ENCODE assay signal across 21 cellular contexts in genomic region chr18:47531759-47532158, GRCh38.
A peak's percentile ranks its signal among the peaks of the same experiment; 100 is the strongest.
DNase-seq lines count a peak whose midpoint lies in the region; ATAC-seq and TF ChIP-seq lines count a peak whose summit lies in the region.
"Had no signal": no experiment of that assay in that cellular context is flagged by ENCODE, and none has a peak within 500 bp of the region (broad histone marks: within the 10 kb centered on the region; RNA-seq: fewer than 3 reads in every experiment).

No MANE protein-coding gene starts in this region.

- H3K9me2 ChIP-seq in Loucy (replicated peaks; ENCODE audit: low read depth, low read length) (no peaks in the 10 kb centered on the region), MM.1S (replicated peaks; ENCODE audit: insufficient read depth, low read length) (no peaks in the 10 kb centered on the region)

- TF ChIP-seq CTCF in left ventricle myocardium inferior (IDR thresholded peaks at IDR 0.05; ENCODE audit: borderline replicate concordance) (peak; percentile 26), Loucy (conservative IDR thresholded peaks at IDR 0.05; ENCODE audit: low read length) (peak; percentile 20; the same call in 1 of the 2 replicates), MM.1S (IDR thresholded peaks at IDR 0.05; ENCODE audit: low read length) (no peak)

- H3K4me3 ChIP-seq in left ventricle myocardium inferior (no peak overlapping the region), right cardiac atrium (ENCODE audit: low read length) (no peak overlapping the region), Loucy (ENCODE audit: low read length, poor library complexity, severe bottlenecking) (no peak overlapping the region), MM.1S (ENCODE audit: low read length) (no peak overlapping the region)
- H3K4me3 ChIP-seq: hepatocyte, ovary, PC-9, SJCRH30 had no signal

- H3F3A ChIP-seq in Loucy (ENCODE audit: low read depth) (no peaks in the 10 kb centered on the region), MM.1S (ENCODE audit: insufficient read depth, low read length) (no peaks in the 10 kb centered on the region)

- no peak for DNase-seq in left ventricle myocardium inferior
- no peak for DNase-seq in right cardiac atrium
- peak; percentile 65 for DNase-seq in iPS-NIHi11 (ENCODE audit: low spot score)
- DNase-seq in SKM-1 (lab: John Stamatoyannopoulos, UW; ENCODE audit: unreplicated experiment), result no peak
- DNase-seq in MM.1S, result no peak
- no peak for DNase-seq in MV-4-11 (lab: John Stamatoyannopoulos, UW)
- DNase-seq: activated CD4-positive, CD25-positive, alpha-beta regulatory T cell; CD4-positive, alpha-beta memory T cell; DMS79; GOT3; kidney glomerular epithelial cell; naive B cell; NCI-H146; NCI-H774; ovary; PC-9; SJCRH30; stimulated activated naive CD8-positive, alpha-beta T cell treated with anti-CD3 and anti-CD28 coated beads, Interleukin-15, amount 100 ng/mL, for 72 hours had no signal

- no peak for ATAC-seq in right cardiac atrium
- ATAC-seq in GM21576 (IDR thresholded peaks at IDR 0.05; ENCODE audit: unreplicated experiment), result no peak
- ATAC-seq: stimulated activated naive CD8-positive, alpha-beta T cell treated with anti-CD3 and anti-CD28 coated beads, Interleukin-15, amount 100 ng/mL, for 72 hours had no signal

- no peaks in the 10 kb centered on the region for H4K20me1 ChIP-seq in Loucy (ENCODE audit: insufficient read depth, low read length, poor library complexity, severe bottlenecking)
- H4K20me1 ChIP-seq in MM.1S (ENCODE audit: insufficient read depth, low read length), result no peaks in the 10 kb centered on the region

- H2AFZ ChIP-seq in Loucy (ENCODE audit: low read length) (no peak overlapping the region), MM.1S (ENCODE audit: low read length) (no peak overlapping the region)
- H2AFZ ChIP-seq: hepatocyte, PC-9 had no signal

- H3K9ac ChIP-seq in Loucy (ENCODE audit: low read depth, low read length, poor library complexity, severe bottlenecking) (no peak overlapping the region), MM.1S (ENCODE audit: low read length) (no peak overlapping the region)

- H3K27ac ChIP-seq in left ventricle myocardium inferior (replicated peaks), result no peak overlapping the region
- no peak overlapping the region for H3K27ac ChIP-seq in right cardiac atrium (ENCODE audit: low read length)
- no peak overlapping the region for H3K27ac ChIP-seq in MM.1S (ENCODE audit: low read length)
- H3K27ac ChIP-seq: hepatocyte, ovary, PC-9, SJCRH30 had no signal

- no peaks in the 10 kb centered on the region for H3K4me1 ChIP-seq in left ventricle myocardium inferior
- no peaks in the 10 kb centered on the region for H3K4me1 ChIP-seq in right cardiac atrium (ENCODE audit: control insufficient read depth, insufficient read depth, low read length)
- no peaks in the 10 kb centered on the region for H3K4me1 ChIP-seq in Loucy (ENCODE audit: insufficient read depth, low read length, poor library complexity, severe bottlenecking)
- H3K4me1 ChIP-seq in MM.1S (ENCODE audit: low read length), result no peaks in the 10 kb centered on the region
- H3K4me1 ChIP-seq: SJCRH30 had no signal

- intact Hi-C loops in left ventricle myocardium inferior (cut with micrococcal nuclease) (no loop called here), right cardiac atrium (cut with DNase I) (loop anchor here in 1 of 4 donors (10.0 kb wide), 1 partner anchor 117 kb away; no protein-coding TSS in a partner anchor)

- H3K36me3 ChIP-seq in left ventricle myocardium inferior (no peaks in the 10 kb centered on the region), Loucy (ENCODE audit: insufficient read depth, low read length) (no peaks in the 10 kb centered on the region), MM.1S (replicated peaks; ENCODE audit: insufficient read depth, low read length) (no peaks in the 10 kb centered on the region)
- H3K36me3 ChIP-seq: ovary, SJCRH30 had no signal

- peaks cover 95% of the 10 kb centered on the region for H3K27me3 ChIP-seq in left ventricle myocardium inferior (ENCODE audit: low read depth)
- peaks cover 2% of the 10 kb centered on the region for H3K27me3 ChIP-seq in right cardiac atrium (ENCODE audit: control insufficient read depth, insufficient read depth)
- no peaks in the 10 kb centered on the region for H3K27me3 ChIP-seq in Loucy (ENCODE audit: insufficient read depth, low read length, poor library complexity, severe bottlenecking)
- no peaks in the 10 kb centered on the region for H3K27me3 ChIP-seq in MM.1S (replicated peaks; ENCODE audit: insufficient read depth, low read length)
- H3K27me3 ChIP-seq: hepatocyte, ovary, SJCRH30 had no signal

- H3K4me2 ChIP-seq in Loucy (ENCODE audit: low read depth, low read length, poor library complexity, severe bottlenecking) (no peak overlapping the region), MM.1S (ENCODE audit: low read depth, low read length) (no peak overlapping the region)
- H3K4me2 ChIP-seq: hepatocyte, PC-9 had no signal

- WGBS in right cardiac atrium, result 7% methylated on average over 26 of the region's 26 CpGs

- H3K79me2 ChIP-seq in Loucy (ENCODE audit: insufficient read depth, low read length), result no peaks in the 10 kb centered on the region
- H3K79me2 ChIP-seq in MM.1S (ENCODE audit: low read length), result no peaks in the 10 kb centered on the region
- H3K79me2 ChIP-seq: hepatocyte had no signal

- H3K9me3 ChIP-seq in left ventricle myocardium inferior (replicated peaks), result no peaks in the 10 kb centered on the region
- H3K9me3 ChIP-seq in right cardiac atrium (ENCODE audit: control insufficient read depth, low read length), result no peaks in the 10 kb centered on the region
- H3K9me3 ChIP-seq in Loucy (ENCODE audit: insufficient read depth, low read depth, low read length), result no peaks in the 10 kb centered on the region
- H3K9me3 ChIP-seq in MM.1S (replicated peaks; ENCODE audit: insufficient read depth, low read length), result no peaks in the 10 kb centered on the region
- H3K9me3 ChIP-seq: ovary, SJCRH30 had no signal
